In genomic region chrX:2903366-2903765, GRCh38 we compare ENCODE assay signal across 2 cellular contexts.
TF ChIP-seq lines count a peak whose summit lies in the region.

No MANE protein-coding gene starts in this region.

TF ChIP-seq in SK-N-SH, 30 proteins besides CTCF, POLR2A, EP300 and RAD21 (continued from another document):
- no peak for TF ChIP-seq USF2 (IDR thresholded peaks at IDR 0.05; ENCODE audit: borderline replicate concordance, low read depth, low read length)
- TF ChIP-seq YY1 (IDR thresholded peaks at IDR 0.05; ENCODE audit: low read depth) = no peak
- no peak for TF ChIP-seq MXI1 (IDR thresholded peaks at IDR 0.05; ENCODE audit: low read depth, low read length)
- no peak for TF ChIP-seq NRF1 (IDR thresholded peaks at IDR 0.05; ENCODE audit: low read depth, low read length)
- no peak for TF ChIP-seq POLR2AphosphoS5 (IDR thresholded peaks at IDR 0.05; ENCODE audit: low read depth, low read length)
- no peak for TF ChIP-seq FOXM1 (IDR thresholded peaks at IDR 0.05; ENCODE audit: low read depth)
- no peak for TF ChIP-seq TAF1 (IDR thresholded peaks at IDR 0.05; ENCODE audit: borderline replicate concordance, low read depth, low read length)
- TF ChIP-seq GABPA (IDR thresholded peaks at IDR 0.05; ENCODE audit: low read depth) = no peak
- no peak for TF ChIP-seq JUND (IDR thresholded peaks at IDR 0.05)
- TF ChIP-seq PBX3 (IDR thresholded peaks at IDR 0.05) = no peak
- no peak for TF ChIP-seq RFX5 (IDR thresholded peaks at IDR 0.05; ENCODE audit: low read length)
- TF ChIP-seq MEF2A (IDR thresholded peaks at IDR 0.05; ENCODE audit: borderline replicate concordance, low read depth) = no peak
- no peak for TF ChIP-seq TCF12 (IDR thresholded peaks at IDR 0.05)

TF ChIP-seq in SK-N-SH treated with all-trans-retinoic acid at 6 μM for 48 hours, 23 proteins besides CTCF, POLR2A, EP300 and RAD21 (continued from another document):
- TF ChIP-seq TSHZ2 (CRISPR knock-in tag; IDR thresholded peaks at IDR 0.05) (no peak), PATZ1 (CRISPR knock-in tag; IDR thresholded peaks at IDR 0.05; ENCODE audit: borderline replicate concordance) (no peak), ZNF565 (CRISPR knock-in tag; conservative IDR thresholded peaks at IDR 0.05; ENCODE audit: low read depth) (no peak), PPARA (CRISPR knock-in tag; IDR thresholded peaks at IDR 0.05; ENCODE audit: borderline replicate concordance) (no peak), POU6F1 (CRISPR knock-in tag; IDR thresholded peaks at IDR 0.05; ENCODE audit: borderline replicate concordance, low read depth) (no peak), RARB (CRISPR knock-in tag; IDR thresholded peaks at IDR 0.05) (no peak), ISL1 (CRISPR knock-in tag; IDR thresholded peaks at IDR 0.05) (no peak), CREB5 (CRISPR knock-in tag; IDR thresholded peaks at IDR 0.05; ENCODE audit: low read depth) (no peak), GLIS3 (CRISPR knock-in tag; IDR thresholded peaks at IDR 0.05) (no peak), SNAI2 (CRISPR knock-in tag; IDR thresholded peaks at IDR 0.05) (no peak), TCF4 (CRISPR knock-in tag; IDR thresholded peaks at IDR 0.05; ENCODE audit: borderline replicate concordance) (no peak), BACH2 (CRISPR knock-in tag; IDR thresholded peaks at IDR 0.05; ENCODE audit: borderline replicate concordance) (no peak), ZFP3 (CRISPR knock-in tag; IDR thresholded peaks at IDR 0.05) (no peak), ZC3H10 (CRISPR knock-in tag; IDR thresholded peaks at IDR 0.05) (no peak), ARNTL (CRISPR knock-in tag; IDR thresholded peaks at IDR 0.05; ENCODE audit: borderline replicate concordance, low read depth) (no peak)
TF ChIP-seq in SK-N-SH treated with all-trans-retinoic acid at 6 μM for 48 hours: peak in this region for 0.
